ENCODE assay signal across 23 cellular contexts in the genomic region with DNA sequence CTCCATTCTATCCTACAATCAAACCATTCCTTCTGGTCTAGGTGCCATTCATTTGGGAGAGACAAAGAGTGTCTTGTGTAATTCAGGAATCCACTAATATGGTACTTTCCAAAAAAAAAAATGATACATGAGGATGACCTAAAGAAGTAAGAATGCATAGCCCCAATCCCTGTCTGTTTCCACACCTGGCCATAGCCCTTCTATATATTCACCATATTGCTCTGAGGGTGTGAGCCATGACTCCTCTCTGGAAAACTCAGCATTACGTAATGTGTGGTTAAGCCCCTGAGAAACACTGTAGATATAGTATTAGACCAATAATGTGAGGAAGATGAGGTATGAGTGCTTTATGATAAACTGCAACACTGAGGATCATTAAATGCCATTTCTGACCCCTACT.
DNase-seq lines count a peak whose midpoint lies in the region; ATAC-seq, FAIRE-seq and TF ChIP-seq lines count a peak whose summit lies in the region.
"Had no signal": no experiment of that assay in that cellular context is flagged by ENCODE, and none has a peak within 500 bp of the region (broad histone marks: within the 10 kb centered on the region; RNA-seq: fewer than 3 reads in every experiment).

No MANE protein-coding gene starts in this region.

- CTCF ChIA-PET in Calu3 (lab: Charles Lee) (no interaction called here), IMR-90 (lab: Yijun Ruan, JAX) (no interaction called here)

- TF ChIP-seq POLR2A in IMR-90 (IDR thresholded peaks at IDR 0.05; ENCODE audit: low read depth, low read length): no peak
- TF ChIP-seq POLR2A in upper lobe of left lung (IDR thresholded peaks at IDR 0.05): no peak

- no peaks in the 10 kb centered on the region for H3K9me3 ChIP-seq in IMR-90 (ENCODE audit: control insufficient read depth, insufficient read depth, low read length)
- no peaks in the 10 kb centered on the region for H3K9me3 ChIP-seq in astrocyte (ENCODE audit: insufficient read depth, low read depth, low read length)
- no peaks in the 10 kb centered on the region for H3K9me3 ChIP-seq in upper lobe of left lung
- H3K9me3 ChIP-seq: BE2C had no signal

- no peak for TF ChIP-seq EP300 in upper lobe of left lung (IDR thresholded peaks at IDR 0.05)

- H3K36me3 ChIP-seq in IMR-90 (ENCODE audit: control insufficient read depth, insufficient read depth, low read length) (no peaks in the 10 kb centered on the region), astrocyte (ENCODE audit: insufficient read depth, low read length) (no peaks in the 10 kb centered on the region), upper lobe of left lung (no peaks in the 10 kb centered on the region)
- H3K36me3 ChIP-seq: BE2C had no signal

- no peak overlapping the region for H2BK120ac ChIP-seq in IMR-90 (ENCODE audit: low read depth, low read length)

- H3K9ac ChIP-seq in IMR-90 (ENCODE audit: low read depth, low read length) (no peak overlapping the region), astrocyte (ENCODE audit: low read length) (no peak overlapping the region)

- H3K36me3 Mint-ChIP-seq in Calu3 (ENCODE audit: insufficient read depth, unreplicated experiment): peaks cover 18% of the 10 kb centered on the region
- H3K36me3 Mint-ChIP-seq in astrocyte (ENCODE audit: low read depth, unreplicated experiment): no peaks in the 10 kb centered on the region
- H3K36me3 Mint-ChIP-seq in HFFc6 (ENCODE audit: low read depth): no peaks in the 10 kb centered on the region
- H3K36me3 Mint-ChIP-seq: activated naive CD4-positive, alpha-beta T cell treated with anti-CD3 and anti-CD28 coated beads, Interleukin-2, amount 50 U/mL, for 24 hours; naive thymus-derived CD8-positive, alpha-beta T cell; stimulated activated effector memory CD8-positive, alpha-beta T cell treated with anti-CD3 and anti-CD28 coated beads, Interleukin-12 subunit alpha, Interleukin-12 subunit beta, amount 100 ng/mL, for 72 hours; WTC11 had no signal

- FAIRE-seq in astrocyte (lab: Jason Lieb, UNC): no peak
- FAIRE-seq: endothelial cell of umbilical vein had no signal

- dilution Hi-C loops in IMR-90 (cut with HindIII; ENCODE audit: low sequenced_read_pairs, unreplicated experiment): no loop called here

- BruUV-seq in Calu3 (replicated peaks; lab: Mats Ljungman, UMichigan): no TSS peak
- BruUV-seq in IMR-90 (replicated peaks; lab: Mats Ljungman, UMichigan): no TSS peak

- no peaks in the 10 kb centered on the region for H3K79me1 ChIP-seq in IMR-90 (ENCODE audit: low read depth in 1 of 2, low read length in 2 of 2)

- DNase-seq in Calu3: peak; percentile 45
- DNase-seq in IMR-90: peak; percentile 78
- peak; percentile 64 for DNase-seq in astrocyte (ENCODE audit: low read depth)
- peak; percentile 71 for DNase-seq in iris pigment epithelial cell (ENCODE audit: low read depth)
- no peak for DNase-seq in HFFc6
- no peak for DNase-seq in upper lobe of left lung
- DNase-seq in NOMO-1 treated with dmso at 0.1 percent for 144 hours (lab: John Stamatoyannopoulos, UW; ENCODE audit: unreplicated experiment): no peak
- DNase-seq: anterior cingulate cortex; BE2C; H7; left ventricle myocardium superior; midbrain; naive thymus-derived CD8-positive, alpha-beta T cell; NCI-H1436 treated with DMSO at 0.1 percent for 48 hours; NCI-H510A treated with DMSO at 0.1 percent for 48 hours; substantia nigra; T1000 had no signal

- H3K4me1 ChIP-seq in IMR-90 (ENCODE audit: control insufficient read depth, insufficient read depth, low read length) (peaks cover 8% of the 10 kb centered on the region), astrocyte (ENCODE audit: insufficient read depth, low read length) (peaks cover 11% of the 10 kb centered on the region), upper lobe of left lung (no peaks in the 10 kb centered on the region)
- H3K4me1 ChIP-seq: BE2C had no signal

- WGBS in IMR-90 (ENCODE audit: extremely low coverage in 2 of 2, insufficient read length in 1 of 2), 2 experiments: no CpG with 5 or more reads among the region's 1 CpG
- WGBS in upper lobe of left lung, 2 donors: 93 to 94% methylated on average over 1 of the region's 1 CpG

- H4K20me1 ChIP-seq in IMR-90 (ENCODE audit: insufficient read depth, low read length) (no peaks in the 10 kb centered on the region), astrocyte (ENCODE audit: insufficient read depth, low read length) (no peaks in the 10 kb centered on the region)

- H3K4me2 ChIP-seq in IMR-90 (ENCODE audit: low read depth, low read length) (no peak overlapping the region), astrocyte (ENCODE audit: low read length) (no peak overlapping the region)

- H3K27me3 Mint-ChIP-seq in Calu3 (ENCODE audit: unreplicated experiment) (no peaks in the 10 kb centered on the region), astrocyte (ENCODE audit: low read depth, unreplicated experiment) (no peaks in the 10 kb centered on the region), HFFc6 (ENCODE audit: insufficient read depth) (no peaks in the 10 kb centered on the region)
- H3K27me3 Mint-ChIP-seq: activated naive CD4-positive, alpha-beta T cell treated with anti-CD3 and anti-CD28 coated beads, Interleukin-2, amount 50 U/mL, for 24 hours; central memory CD8-positive, alpha-beta T cell had no signal

- TF ChIP-seq CTCF in Calu3 (IDR thresholded peaks at IDR 0.05; ENCODE audit: unreplicated experiment) (no peak), IMR-90 (conservative IDR thresholded peaks at IDR 0.05; ENCODE audit: low read depth, low read length) (no peak), astrocyte (IDR thresholded peaks at IDR 0.05; ENCODE audit: insufficient read depth, low read depth, low read length) (no peak), HFFc6 (IDR thresholded peaks at IDR 0.05) (no peak), upper lobe of left lung (IDR thresholded peaks at IDR 0.05) (no peak)

- peaks cover 68% of the 10 kb centered on the region for H3K4me1 Mint-ChIP-seq in Calu3 (ENCODE audit: low read depth, unreplicated experiment)
- H3K4me1 Mint-ChIP-seq in astrocyte (ENCODE audit: low read depth, unreplicated experiment): peaks cover 36% of the 10 kb centered on the region
- H3K4me1 Mint-ChIP-seq in HFFc6 (ENCODE audit: low read depth): peaks cover 39% of the 10 kb centered on the region
- H3K4me1 Mint-ChIP-seq: activated naive CD4-positive, alpha-beta T cell treated with anti-CD3 and anti-CD28 coated beads, Interleukin-2, amount 50 U/mL, for 24 hours; central memory CD8-positive, alpha-beta T cell; naive thymus-derived CD8-positive, alpha-beta T cell; stimulated activated effector memory CD8-positive, alpha-beta T cell treated with anti-CD3 and anti-CD28 coated beads, Interleukin-12 subunit alpha, Interleukin-12 subunit beta, amount 100 ng/mL, for 72 hours had no signal

- H3K14ac ChIP-seq in IMR-90 (replicated peaks; ENCODE audit: low read depth, low read length): no peak overlapping the region

- H2AFZ ChIP-seq in IMR-90 (replicated peaks; ENCODE audit: low read length, poor library complexity): no peak overlapping the region
- no peak overlapping the region for H2AFZ ChIP-seq in astrocyte (ENCODE audit: low read depth, low read length)

- no peak overlapping the region for H2AK5ac ChIP-seq in IMR-90 (ENCODE audit: low read depth, low read length)

- H2BK5ac ChIP-seq in IMR-90 (ENCODE audit: low read depth, low read length, poor library complexity, severe bottlenecking): no peak overlapping the region

- H4K8ac ChIP-seq in IMR-90 (ENCODE audit: low read depth in 2 of 2, low read length in 2 of 2): no peak overlapping the region

- in situ Hi-C loops in IMR-90 (cut with MboI; ENCODE audit: low sequenced_read_pairs): no loop called here

- H3K9me1 ChIP-seq in IMR-90 (ENCODE audit: insufficient read depth, low read length): no peaks in the 10 kb centered on the region

- no peak overlapping the region for H4K91ac ChIP-seq in IMR-90 (ENCODE audit: insufficient read depth, low read depth, low read length)

- H3K27me3 ChIP-seq in IMR-90 (ENCODE audit: control insufficient read depth, insufficient read depth, low read length): no peaks in the 10 kb centered on the region
- H3K27me3 ChIP-seq in astrocyte (ENCODE audit: insufficient read depth, low read length): no peaks in the 10 kb centered on the region
- no peaks in the 10 kb centered on the region for H3K27me3 ChIP-seq in upper lobe of left lung
- H3K27me3 ChIP-seq: BE2C had no signal

- H2BK20ac ChIP-seq in IMR-90 (ENCODE audit: low read depth, low read length): no peak overlapping the region

- H2AK9ac ChIP-seq in IMR-90 (replicated peaks; ENCODE audit: low read depth, low read length, poor library complexity): no peak overlapping the region

- no peak overlapping the region for H3K4me3 Mint-ChIP-seq in Calu3 (ENCODE audit: low read depth, unreplicated experiment)
- no peak overlapping the region for H3K4me3 Mint-ChIP-seq in astrocyte (ENCODE audit: unreplicated experiment)
- H3K4me3 Mint-ChIP-seq in HFFc6: no peak overlapping the region
- H3K4me3 Mint-ChIP-seq: activated naive CD4-positive, alpha-beta T cell treated with anti-CD3 and anti-CD28 coated beads, Interleukin-2, amount 50 U/mL, for 24 hours; central memory CD8-positive, alpha-beta T cell; naive thymus-derived CD8-positive, alpha-beta T cell; stimulated activated effector memory CD8-positive, alpha-beta T cell treated with anti-CD3 and anti-CD28 coated beads, Interleukin-12 subunit alpha, Interleukin-12 subunit beta, amount 100 ng/mL, for 72 hours; WTC11 had no signal

- H3K18ac ChIP-seq in IMR-90 (ENCODE audit: low read depth, low read length): no peak overlapping the region

- intact Hi-C loops in Calu3 (cut with micrococcal nuclease; ENCODE audit: unreplicated experiment): loop anchor here (1.0 to 2.0 kb wide), 5 partner anchors 39 to 114 kb away; no protein-coding TSS in a partner anchor
- intact Hi-C loops in IMR-90 (cut with micrococcal nuclease): loop anchor here (5.0 kb wide), 1 partner anchor 587 kb away; no protein-coding TSS in a partner anchor

- no peak for ATAC-seq in IMR-90 (ENCODE audit: low read depth)
- no peak for ATAC-seq in upper lobe of left lung (ENCODE audit: low FRiP score in 2 of 2)
- no peak for ATAC-seq in HG03571 (IDR thresholded peaks at IDR 0.05; ENCODE audit: unreplicated experiment)
- ATAC-seq: left ventricle myocardium superior; naive thymus-derived CD8-positive, alpha-beta T cell; stimulated activated effector memory CD8-positive, alpha-beta T cell treated with anti-CD3 and anti-CD28 coated beads, Interleukin-12 subunit alpha, Interleukin-12 subunit beta, amount 100 ng/mL, for 72 hours; WTC11 had no signal

- H3K56ac ChIP-seq in IMR-90 (ENCODE audit: extremely low read depth, insufficient read depth, low read length): no peak overlapping the region

- H3K9me3 Mint-ChIP-seq in Calu3 (ENCODE audit: low read depth, unreplicated experiment) (peaks cover 5% of the 10 kb centered on the region), astrocyte (ENCODE audit: unreplicated experiment) (no peaks in the 10 kb centered on the region), HFFc6 (no peaks in the 10 kb centered on the region)

- POLR2A ChIA-PET in IMR-90 (lab: Charles Lee; ENCODE audit: unreplicated experiment): no interaction called here

- H3K27ac Mint-ChIP-seq in Calu3 (ENCODE audit: unreplicated experiment): peak overlapping the region; percentile 69
- peak overlapping the region; percentile 3 for H3K27ac Mint-ChIP-seq in astrocyte (ENCODE audit: unreplicated experiment)
- H3K27ac Mint-ChIP-seq in HFFc6: no peak overlapping the region
- H3K27ac Mint-ChIP-seq: activated naive CD4-positive, alpha-beta T cell treated with anti-CD3 and anti-CD28 coated beads, Interleukin-2, amount 50 U/mL, for 24 hours; naive thymus-derived CD8-positive, alpha-beta T cell; stimulated activated effector memory CD8-positive, alpha-beta T cell treated with anti-CD3 and anti-CD28 coated beads, Interleukin-12 subunit alpha, Interleukin-12 subunit beta, amount 100 ng/mL, for 72 hours; WTC11 had no signal

- H4K5ac ChIP-seq in IMR-90 (ENCODE audit: low read depth, low read length): no peak overlapping the region

- H2BK15ac ChIP-seq in IMR-90 (ENCODE audit: low read depth, low read length): no peak overlapping the region

- no peak overlapping the region for H3K4ac ChIP-seq in IMR-90 (ENCODE audit: low read depth, low read length)

- H3K27ac ChIP-seq in IMR-90 (ENCODE audit: insufficient read depth, low read length): no peak overlapping the region
- no peak overlapping the region for H3K27ac ChIP-seq in astrocyte (ENCODE audit: low read depth, low read length)
- no peak overlapping the region for H3K27ac ChIP-seq in upper lobe of left lung

- H3K4me3 ChIP-seq in IMR-90 (ENCODE audit: insufficient read depth, low read depth, low read length): no peak overlapping the region
- H3K4me3 ChIP-seq in astrocyte (ENCODE audit: insufficient read depth, low read depth, low read length): no peak overlapping the region
- no peak overlapping the region for H3K4me3 ChIP-seq in upper lobe of left lung

- H3K79me2 ChIP-seq in astrocyte (ENCODE audit: insufficient read depth, low read length): no peaks in the 10 kb centered on the region

- TF ChIP-seq RAD21 in IMR-90 (IDR thresholded peaks at IDR 0.05; ENCODE audit: low read length): no peak

- no peak overlapping the region for H3K23ac ChIP-seq in IMR-90 (ENCODE audit: low read depth, low read length)

Comparison
In these comparisons a context has a peak if more than half of its experiments do, and no peak if none do; other contexts are left out.
1. DNase-seq: peak in Calu3 (single experiment), IMR-90 (single experiment), astrocyte (single experiment) and iris pigment epithelial cell (single experiment); none in HFFc6 (single experiment), upper lobe of left lung (0 of 2) and NOMO-1 treated with dmso at 0.1 percent for 144 hours (single experiment).